8 cellular contexts compared by ENCODE assay signal in genomic region chr22:28884754-28885375, GRCh38. TPM values are rescaled to one million over a fixed set of nuclear protein-coding genes. Genes with fewer than 3 reads are reported as not detected.
A peak's percentile ranks its signal among the peaks of the same experiment; 100 is the strongest.
DNase-seq lines count a peak whose midpoint lies in the region; ATAC-seq and TF ChIP-seq lines count a peak whose summit lies in the region.

No MANE protein-coding gene starts in this region.

- POLR2A ChIA-PET in activated B cell treated with CpG ODN at 0.5 μM for 24 hours (lab: Charles Lee), result no interaction called here

- peaks cover 27% of the 10 kb centered on the region for H3K4me1 Mint-ChIP-seq in activated B cell treated with CpG ODN at 0.5 μM for 24 hours

- H3K27ac ChIP-seq in iPS DF 6.9 (ENCODE audit: low read length) (no peak overlapping the region), smooth muscle cell (ENCODE audit: low read depth) (no peak overlapping the region)

- H3K9me3 Mint-ChIP-seq in activated B cell treated with CpG ODN at 0.5 μM for 24 hours, result no peaks in the 10 kb centered on the region

- intact Hi-C loops in activated B cell treated with CpG ODN at 0.5 μM for 24 hours (cut with micrococcal nuclease) (loop anchor here (10.0 kb wide), 1 partner anchor 1000 kb away; the partner anchor contains the start of gene MTMR3), mucosa of descending colon (cut with DNase I, micrococcal nuclease) (no loop called here)

- WGBS in iPS DF 6.9 (ENCODE audit: insufficient coverage, insufficient read length), result no CpG with 5 or more reads among the region's 19 CpGs
- WGBS in smooth muscle cell (ENCODE audit: low lambda C conversion rate), result 17% methylated on average over 19 of the region's 19 CpGs

- H3K4me2 ChIP-seq in smooth muscle cell, result peak overlapping the region; percentile 90

- peaks cover 47% of the 10 kb centered on the region for H4K20me1 ChIP-seq in smooth muscle cell (ENCODE audit: low read depth)

- H3K36me3 Mint-ChIP-seq in activated B cell treated with CpG ODN at 0.5 μM for 24 hours (ENCODE audit: low read depth), result no peaks in the 10 kb centered on the region

- TF ChIP-seq CTCF in activated B cell treated with CpG ODN at 0.5 μM for 24 hours (IDR thresholded peaks at IDR 0.05) (no peak), smooth muscle cell (IDR thresholded peaks at IDR 0.05; ENCODE audit: borderline replicate concordance, insufficient read depth, poor library complexity, severe bottlenecking) (no peak), mucosa of descending colon (IDR thresholded peaks at IDR 0.05) (no peak)

- H3K27me3 Mint-ChIP-seq in activated B cell treated with CpG ODN at 0.5 μM for 24 hours, result peaks cover 22% of the 10 kb centered on the region

- H3K4me3 ChIP-seq in iPS DF 6.9 (ENCODE audit: low read length), result peak overlapping the region; percentile 98; the same call in 1 of the 2 replicates
- H3K4me3 ChIP-seq in smooth muscle cell, result peak overlapping the region; percentile 61
- no peak overlapping the region for H3K4me3 ChIP-seq in mucosa of descending colon

- CTCF ChIA-PET in activated B cell treated with CpG ODN at 0.5 μM for 24 hours (lab: Charles Lee), result no interaction called here

- no peak overlapping the region for H3K9ac ChIP-seq in smooth muscle cell (ENCODE audit: low read depth)

- H3K4me1 ChIP-seq in iPS DF 6.9 (ENCODE audit: control insufficient read depth, insufficient read depth, low read length) (peaks cover 4% of the 10 kb centered on the region; the same call in 1 of the 2 replicates), smooth muscle cell (ENCODE audit: low read depth) (peaks cover 17% of the 10 kb centered on the region), mucosa of descending colon (ENCODE audit: low read depth) (peaks cover 16% of the 10 kb centered on the region)

- H3K27me3 ChIP-seq in iPS DF 6.9 (ENCODE audit: control insufficient read depth, insufficient read depth, low read length) (no peaks in the 10 kb centered on the region), smooth muscle cell (ENCODE audit: low read depth) (peaks cover 15% of the 10 kb centered on the region)

- no peak overlapping the region for H3K27ac Mint-ChIP-seq in activated B cell treated with CpG ODN at 0.5 μM for 24 hours

- peaks cover 25% of the 10 kb centered on the region for H3K79me2 ChIP-seq in smooth muscle cell (ENCODE audit: low read depth)

- ATAC-seq in activated B cell treated with CpG ODN at 0.5 μM for 24 hours (ENCODE audit: low read depth), result no peak
- no peak for ATAC-seq in mucosa of descending colon
- ATAC-seq in GM18498 (IDR thresholded peaks at IDR 0.05; ENCODE audit: unreplicated experiment), result no peak

- H3K9me3 ChIP-seq in iPS DF 6.9 (ENCODE audit: control insufficient read depth, insufficient read depth, low read length) (no peaks in the 10 kb centered on the region), smooth muscle cell (replicated peaks; ENCODE audit: low read depth) (no peaks in the 10 kb centered on the region), mucosa of descending colon (no peaks in the 10 kb centered on the region)

- H3F3A ChIP-seq in smooth muscle cell (ENCODE audit: low read depth), result peaks cover 8% of the 10 kb centered on the region

- H2AFZ ChIP-seq in smooth muscle cell (ENCODE audit: low read depth), result no peak overlapping the region

- H3K4me3 Mint-ChIP-seq in activated B cell treated with CpG ODN at 0.5 μM for 24 hours, result peak overlapping the region; percentile 58

- peak; percentile 3 for DNase-seq in DMS53 (lab: John Stamatoyannopoulos, UW)
- DNase-seq in DMS53 treated with DMSO at 0.1 percent for 48 hours (lab: John Stamatoyannopoulos, UW; ENCODE audit: unreplicated experiment), result no peak
- no peak for DNase-seq in activated B cell treated with CpG ODN at 0.5 μM for 24 hours
- no peak for DNase-seq in iPS DF 6.9 (ENCODE audit: low read depth, low spot score)
- no peak for DNase-seq in smooth muscle cell (lab: John Stamatoyannopoulos, UW; ENCODE audit: unreplicated experiment)
- no peak for DNase-seq in stimulated activated naive CD4-positive, alpha-beta T cell treated with Interleukin-2 at 50 U/mL for 16 hours (lab: John Stamatoyannopoulos, UW)
- no peak for DNase-seq in mucosa of descending colon

- no peaks in the 10 kb centered on the region for H3K36me3 ChIP-seq in iPS DF 6.9 (ENCODE audit: control insufficient read depth, insufficient read depth, low read length)
- no peaks in the 10 kb centered on the region for H3K36me3 ChIP-seq in smooth muscle cell (ENCODE audit: low read depth)
- no peaks in the 10 kb centered on the region for H3K36me3 ChIP-seq in mucosa of descending colon (ENCODE audit: low read depth)

RNA-seq across cellular contexts. Expression of gene ZNRF3, which starts 1.5 kb away (rescaled TPM):
- total RNA-seq in activated B cell treated with CpG ODN at 0.5 μM for 24 hours (0.51 and 0.69 TPM in 2 replicates), smooth muscle cell (3.7 and 4.7 TPM in 2 replicates), mucosa of descending colon (10 to 100 TPM in 1 of 3 donors, 1 to 10 TPM in 2; 5.5 to 10.6 (median 5.8) TPM)
- polyA plus RNA-seq in smooth muscle cell, result 5.5 and 8.8 TPM in 2 replicates
